In genomic region chr4:78493731-78494130, GRCh38 we compare ENCODE assay signal across 1 cellular context.
TF ChIP-seq lines count a peak whose summit lies in the region.

No MANE protein-coding gene starts in this region.

TF ChIP-seq in GM12878, 131 proteins besides CTCF, POLR2A, EP300 and RAD21 (continued from another document):
- TF ChIP-seq, protein P1, sequence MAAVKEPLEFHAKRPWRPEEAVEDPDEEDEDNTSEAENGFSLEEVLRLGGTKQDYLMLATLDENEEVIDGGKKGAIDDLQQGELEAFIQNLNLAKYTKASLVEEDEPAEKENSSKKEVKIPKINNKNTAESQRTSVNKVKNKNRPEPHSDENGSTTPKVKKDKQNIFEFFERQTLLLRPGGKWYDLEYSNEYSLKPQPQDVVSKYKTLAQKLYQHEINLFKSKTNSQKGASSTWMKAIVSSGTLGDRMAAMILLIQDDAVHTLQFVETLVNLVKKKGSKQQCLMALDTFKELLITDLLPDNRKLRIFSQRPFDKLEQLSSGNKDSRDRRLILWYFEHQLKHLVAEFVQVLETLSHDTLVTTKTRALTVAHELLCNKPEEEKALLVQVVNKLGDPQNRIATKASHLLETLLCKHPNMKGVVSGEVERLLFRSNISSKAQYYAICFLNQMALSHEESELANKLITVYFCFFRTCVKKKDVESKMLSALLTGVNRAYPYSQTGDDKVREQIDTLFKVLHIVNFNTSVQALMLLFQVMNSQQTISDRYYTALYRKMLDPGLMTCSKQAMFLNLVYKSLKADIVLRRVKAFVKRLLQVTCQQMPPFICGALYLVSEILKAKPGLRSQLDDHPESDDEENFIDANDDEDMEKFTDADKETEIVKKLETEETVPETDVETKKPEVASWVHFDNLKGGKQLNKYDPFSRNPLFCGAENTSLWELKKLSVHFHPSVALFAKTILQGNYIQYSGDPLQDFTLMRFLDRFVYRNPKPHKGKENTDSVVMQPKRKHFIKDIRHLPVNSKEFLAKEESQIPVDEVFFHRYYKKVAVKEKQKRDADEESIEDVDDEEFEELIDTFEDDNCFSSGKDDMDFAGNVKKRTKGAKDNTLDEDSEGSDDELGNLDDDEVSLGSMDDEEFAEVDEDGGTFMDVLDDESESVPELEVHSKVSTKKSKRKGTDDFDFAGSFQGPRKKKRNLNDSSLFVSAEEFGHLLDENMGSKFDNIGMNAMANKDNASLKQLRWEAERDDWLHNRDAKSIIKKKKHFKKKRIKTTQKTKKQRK (IDR thresholded peaks at IDR 0.05; ENCODE audit: low read depth, low read length) = no peak
- TF ChIP-seq RBBP5 (conservative IDR thresholded peaks at IDR 0.05) (no peak), MTA2 (IDR thresholded peaks at IDR 0.05; ENCODE audit: low read depth) (no peak)
